ENCODE assay signal across 11 cellular contexts in genomic region chr4:7823416-7823824, GRCh38.
DNase-seq lines count a peak whose midpoint lies in the region; ATAC-seq and TF ChIP-seq lines count a peak whose summit lies in the region.
"Had no signal": no experiment of that assay in that cellular context is flagged by ENCODE, and none has a peak within 500 bp of the region (broad histone marks: within the 10 kb centered on the region; RNA-seq: fewer than 3 reads in every experiment).

No MANE protein-coding gene starts in this region.

- H3K9me3 ChIP-seq in adrenal gland (replicated peaks in 1 of 3) (no peaks in the 10 kb centered on the region), right cardiac atrium (ENCODE audit: control insufficient read depth, low read length) (no peaks in the 10 kb centered on the region), prostate gland (no peaks in the 10 kb centered on the region)

- H3K27ac ChIP-seq in adrenal gland (peak overlapping the region in 3 of 5 donors; percentile 43 to 74 (median 56)), right cardiac atrium (ENCODE audit: low read length) (peak overlapping the region; percentile 86), prostate gland (peak overlapping the region; percentile 46 to 68)

- no peaks in the 10 kb centered on the region for H3K36me3 ChIP-seq in adrenal gland (replicated peaks in 1 of 2)
- no peaks in the 10 kb centered on the region for H3K36me3 ChIP-seq in prostate gland

- intact Hi-C loops in adrenal gland (cut with DNase I) (no loop called here), right cardiac atrium (cut with DNase I) (no loop called here), prostate gland (cut with DNase I) (no loop called here)

- WGBS in adrenal gland, 4 donors: 65 to 92% (median 78%) methylated on average over 8 to 9 of the region's 9 CpGs
- 34% methylated on average over 9 of the region's 9 CpGs for WGBS in right cardiac atrium
- 58% methylated on average over 9 of the region's 9 CpGs for WGBS in prostate gland

- no peak for TF ChIP-seq POLR2A in adrenal gland (IDR thresholded peaks at IDR 0.05)
- no peak for TF ChIP-seq POLR2A in prostate gland (IDR thresholded peaks at IDR 0.05)

- ATAC-seq in right cardiac atrium (peak; percentile 94 to 97), HG03159 (IDR thresholded peaks at IDR 0.05; ENCODE audit: unreplicated experiment) (no peak)
- ATAC-seq: GM12878 had no signal

- H3K4me1 ChIP-seq in adrenal gland (replicated peaks in 1 of 2): peaks cover 0 to 17% of the 10 kb centered on the region in 2 donors
- H3K4me1 ChIP-seq in right cardiac atrium (ENCODE audit: control insufficient read depth, insufficient read depth, low read length): peaks cover 13% of the 10 kb centered on the region
- no peaks in the 10 kb centered on the region for H3K4me1 ChIP-seq in prostate gland (replicated peaks)

- H3K27me3 ChIP-seq in adrenal gland (no peaks in the 10 kb centered on the region), right cardiac atrium (ENCODE audit: control insufficient read depth, insufficient read depth) (no peaks in the 10 kb centered on the region), prostate gland (replicated peaks; ENCODE audit: insufficient read depth) (no peaks in the 10 kb centered on the region)

- DNase-seq in AG10803 (ENCODE audit: low read depth): peak; percentile 59
- DNase-seq in adrenal gland: peak in 1 of 7 donors; percentile 74
- DNase-seq in right cardiac atrium: peak; percentile 88 to 96 (median 92)
- DNase-seq in prostate gland (ENCODE audit: low spot score): no peak
- no peak for DNase-seq in SIG-M5 treated with dmso at 0.1 percent for 504 hours (lab: John Stamatoyannopoulos, UW; ENCODE audit: unreplicated experiment)
- DNase-seq in cerebellar nuclear complex (lab: John Stamatoyannopoulos, UW): no peak
- DNase-seq in UCSD-AML1 (lab: John Stamatoyannopoulos, UW; ENCODE audit: unreplicated experiment): no peak
- DNase-seq: activated gamma-delta T cell treated with Interleukin-2 at 50 U/mL for 16 hours, NCI-H446 treated with DMSO at 0.1 percent for 48 hours had no signal

- TF ChIP-seq CTCF in AG10803 (conservative IDR thresholded peaks at IDR 0.05; ENCODE audit: low read length) (no peak), adrenal gland (IDR thresholded peaks at IDR 0.05) (no peak), prostate gland (IDR thresholded peaks at IDR 0.05) (no peak)

- H3K4me3 ChIP-seq in AG10803 (ENCODE audit: low read length): no peak overlapping the region
- no peak overlapping the region for H3K4me3 ChIP-seq in adrenal gland
- H3K4me3 ChIP-seq in right cardiac atrium (ENCODE audit: low read length): no peak overlapping the region
- H3K4me3 ChIP-seq in prostate gland: no peak overlapping the region
- H3K4me3 ChIP-seq: GM12878 had no signal

Comparison
In these comparisons a context has a peak if more than half of its experiments do, and no peak if none do; other contexts are left out.
1. DNase-seq: peak in AG10803 (single experiment) and right cardiac atrium (3 of 3); none in prostate gland (single experiment), SIG-M5 treated with dmso at 0.1 percent for 504 hours (single experiment), cerebellar nuclear complex (0 of 2) and UCSD-AML1 (single experiment).
2. Peak in every context shown above with its lines, with median percentiles within 50 percentile points of each other: H3K27ac ChIP-seq.